Comparison of ENCODE assay signal across 1 cellular context in genomic region chr16:970766-971581, GRCh38.
TF ChIP-seq lines count a peak whose summit lies in the region.

Gene LMF1 (minus strand): TSS chr16:970984. CDS start chr16:970980, 4 bp downstream.

TF ChIP-seq in GM12878, 131 proteins besides CTCF, POLR2A, EP300 and RAD21 (continued from another document):
- TF ChIP-seq SPI1 (IDR thresholded peaks at IDR 0.05; ENCODE audit: borderline replicate concordance, insufficient read depth, low read depth, low read length) (no peak), NR2C2 (IDR thresholded peaks at IDR 0.05; ENCODE audit: borderline replicate concordance, control insufficient read depth, insufficient read length, low read depth) (no peak), ZBTB11 (CRISPR knock-in tag; IDR thresholded peaks at IDR 0.05) (no peak), ATF3 (IDR thresholded peaks at IDR 0.05; ENCODE audit: borderline replicate concordance, extremely low read depth, low read depth, low read length) (no peak), BMI1 (IDR thresholded peaks at IDR 0.05; ENCODE audit: borderline replicate concordance) (no peak), EGR1 (IDR thresholded peaks at IDR 0.05; ENCODE audit: borderline replicate concordance in 1 of 2, low read depth in 2 of 2, low read length in 2 of 2) (peak in 1 of 2 experiments; percentile 85; a peak in 2 of 3 replicates), RB1 (IDR thresholded peaks at IDR 0.05; ENCODE audit: borderline replicate concordance) (no peak), YY1 (IDR thresholded peaks at IDR 0.05; ENCODE audit: low read depth, low read length) (peak; percentile 99), POLR2AphosphoS2 (IDR thresholded peaks at IDR 0.05; ENCODE audit: low read depth, low read length) (0 out of 2 replicates have a peak, but pooled peaks have one; percentile 31), RCOR1 (conservative IDR thresholded peaks at IDR 0.05; ENCODE audit: low read depth, low read length) (no peak), E2F8 (IDR thresholded peaks at IDR 0.05; ENCODE audit: low read depth, partially characterized antibody) (no peak), MXI1 (IDR thresholded peaks at IDR 0.05; ENCODE audit: low read depth, low read length) (no peak), HDGF (IDR thresholded peaks at IDR 0.05) (no peak), BHLHE40 (IDR thresholded peaks at IDR 0.05; ENCODE audit: borderline replicate concordance in 1 of 2, low read depth in 2 of 2, low read length in 1 of 2) (no peak), RAD51 (IDR thresholded peaks at IDR 0.05) (no peak), CHD2 (IDR thresholded peaks at IDR 0.05; ENCODE audit: borderline replicate concordance, low read depth, low read length) (no peak), RFX5 (IDR thresholded peaks at IDR 0.05; ENCODE audit: low read depth, low read length) (no peak), POLR2AphosphoS5 (IDR thresholded peaks at IDR 0.05; ENCODE audit: low read length) (peak; percentile 69; the same call in 1 of the 2 replicates)
